1 cellular context compared by ENCODE assay signal in the genomic region with DNA sequence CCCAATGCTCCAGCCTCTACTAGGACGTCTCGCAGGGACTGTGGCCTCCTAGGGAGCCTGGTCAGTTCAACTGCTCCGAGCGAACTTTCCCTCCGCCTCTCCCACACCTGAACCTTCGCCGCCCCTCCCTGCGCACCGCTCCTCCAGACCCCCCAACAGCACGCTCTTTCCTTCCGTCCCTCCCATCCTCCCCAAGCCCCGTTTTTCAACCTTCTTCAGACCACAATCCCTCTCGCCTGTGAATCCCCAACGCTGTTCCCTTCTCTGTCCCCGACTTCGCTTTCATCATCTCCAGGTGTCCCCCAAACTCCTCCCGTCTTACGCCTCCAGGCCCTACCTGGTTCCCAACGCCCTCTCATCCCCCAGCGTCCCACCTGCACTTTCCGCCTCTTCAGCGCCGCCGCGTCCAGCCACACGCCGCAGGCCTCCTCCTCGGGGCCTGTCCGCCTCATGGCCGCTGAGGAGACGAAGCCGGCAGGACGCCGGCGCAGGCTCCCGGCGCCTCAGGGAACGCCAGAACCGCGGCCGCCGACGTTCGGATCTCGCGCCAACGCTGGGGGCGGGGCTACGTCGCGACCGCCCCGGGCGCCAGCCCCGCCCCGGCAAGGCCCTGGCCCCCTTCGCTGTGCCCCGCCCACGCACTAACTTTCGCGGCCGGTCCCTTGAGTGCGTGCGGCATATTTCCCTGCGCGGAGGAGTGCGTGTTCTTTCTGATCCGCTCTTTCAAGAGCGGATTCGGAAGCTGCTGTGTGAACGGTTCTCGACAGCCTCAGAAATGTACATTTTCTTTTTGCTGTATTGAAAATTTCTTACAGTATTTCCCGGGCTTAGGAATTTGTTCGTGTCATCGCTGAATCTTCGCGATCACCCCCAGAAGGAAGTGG.
TF ChIP-seq lines count a peak whose summit lies in the region.

Gene AUNIP, minus strand, starts transcription at position 552 of the 884 bp plus-strand sequence. Its CDS starts 100 bp downstream, at position 452.

TF ChIP-seq in HEK293, 187 proteins besides CTCF, POLR2A, EP300 and RAD21 (continued from another document and continues in another):
- TF ChIP-seq, protein P1, sequence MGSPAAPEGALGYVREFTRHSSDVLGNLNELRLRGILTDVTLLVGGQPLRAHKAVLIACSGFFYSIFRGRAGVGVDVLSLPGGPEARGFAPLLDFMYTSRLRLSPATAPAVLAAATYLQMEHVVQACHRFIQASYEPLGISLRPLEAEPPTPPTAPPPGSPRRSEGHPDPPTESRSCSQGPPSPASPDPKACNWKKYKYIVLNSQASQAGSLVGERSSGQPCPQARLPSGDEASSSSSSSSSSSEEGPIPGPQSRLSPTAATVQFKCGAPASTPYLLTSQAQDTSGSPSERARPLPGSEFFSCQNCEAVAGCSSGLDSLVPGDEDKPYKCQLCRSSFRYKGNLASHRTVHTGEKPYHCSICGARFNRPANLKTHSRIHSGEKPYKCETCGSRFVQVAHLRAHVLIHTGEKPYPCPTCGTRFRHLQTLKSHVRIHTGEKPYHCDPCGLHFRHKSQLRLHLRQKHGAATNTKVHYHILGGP (tag by site-specific recombination; IDR thresholded peaks at IDR 0.05): no peak
- TF ChIP-seq ZBTB7A (tag by site-specific recombination; IDR thresholded peaks at IDR 0.05; ENCODE audit: low read depth): peak; percentile 76
- TF ChIP-seq, protein P2, sequence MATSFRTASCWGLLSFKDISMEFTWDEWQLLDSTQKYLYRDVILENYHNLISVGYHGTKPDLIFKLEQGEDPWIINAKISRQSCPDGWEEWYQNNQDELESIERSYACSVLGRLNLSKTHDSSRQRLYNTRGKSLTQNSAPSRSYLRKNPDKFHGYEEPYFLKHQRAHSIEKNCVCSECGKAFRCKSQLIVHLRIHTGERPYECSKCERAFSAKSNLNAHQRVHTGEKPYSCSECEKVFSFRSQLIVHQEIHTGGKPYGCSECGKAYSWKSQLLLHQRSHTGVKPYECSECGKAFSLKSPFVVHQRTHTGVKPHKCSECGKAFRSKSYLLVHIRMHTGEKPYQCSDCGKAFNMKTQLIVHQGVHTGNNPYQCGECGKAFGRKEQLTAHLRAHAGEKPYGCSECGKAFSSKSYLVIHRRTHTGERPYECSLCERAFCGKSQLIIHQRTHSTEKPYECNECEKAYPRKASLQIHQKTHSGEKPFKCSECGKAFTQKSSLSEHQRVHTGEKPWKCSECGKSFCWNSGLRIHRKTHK (tag by site-specific recombination; IDR thresholded peaks at IDR 0.05): no peak
- TF ChIP-seq ZNF791 (tag by site-specific recombination; IDR thresholded peaks at IDR 0.05): no peak
- TF ChIP-seq ZBTB48 (tag by site-specific recombination; IDR thresholded peaks at IDR 0.05): peak; percentile 99
- TF ChIP-seq ZNF175 (tag by site-specific recombination; IDR thresholded peaks at IDR 0.05): no peak
- peak; percentile 95 for TF ChIP-seq ZNF239 (tag by site-specific recombination; IDR thresholded peaks at IDR 0.05)
- peak; percentile 89; the same call in 1 of the 2 replicates for TF ChIP-seq PBX3 (CRISPR knock-in tag; IDR thresholded peaks at IDR 0.05)
- TF ChIP-seq ZNF585B (tag by site-specific recombination; IDR thresholded peaks at IDR 0.05): no peak; the same call in 1 of the 2 replicates
- no peak for TF ChIP-seq GFI1B (tag by site-specific recombination; IDR thresholded peaks at IDR 0.05)
- TF ChIP-seq, protein P3, sequence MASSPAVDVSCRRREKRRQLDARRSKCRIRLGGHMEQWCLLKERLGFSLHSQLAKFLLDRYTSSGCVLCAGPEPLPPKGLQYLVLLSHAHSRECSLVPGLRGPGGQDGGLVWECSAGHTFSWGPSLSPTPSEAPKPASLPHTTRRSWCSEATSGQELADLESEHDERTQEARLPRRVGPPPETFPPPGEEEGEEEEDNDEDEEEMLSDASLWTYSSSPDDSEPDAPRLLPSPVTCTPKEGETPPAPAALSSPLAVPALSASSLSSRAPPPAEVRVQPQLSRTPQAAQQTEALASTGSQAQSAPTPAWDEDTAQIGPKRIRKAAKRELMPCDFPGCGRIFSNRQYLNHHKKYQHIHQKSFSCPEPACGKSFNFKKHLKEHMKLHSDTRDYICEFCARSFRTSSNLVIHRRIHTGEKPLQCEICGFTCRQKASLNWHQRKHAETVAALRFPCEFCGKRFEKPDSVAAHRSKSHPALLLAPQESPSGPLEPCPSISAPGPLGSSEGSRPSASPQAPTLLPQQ (tag by site-specific recombination; IDR thresholded peaks at IDR 0.05): peak; percentile 90
- TF ChIP-seq ZNF18 (tag by site-specific recombination; IDR thresholded peaks at IDR 0.05): peak; percentile 55; the same call in 1 of the 2 replicates
- peak; percentile 88 for TF ChIP-seq ZXDB (tag by site-specific recombination; IDR thresholded peaks at IDR 0.05)
- TF ChIP-seq GLIS1 (tag by site-specific recombination; IDR thresholded peaks at IDR 0.05): peak; percentile 66; the same call in 1 of the 2 replicates
- TF ChIP-seq, protein P4, sequence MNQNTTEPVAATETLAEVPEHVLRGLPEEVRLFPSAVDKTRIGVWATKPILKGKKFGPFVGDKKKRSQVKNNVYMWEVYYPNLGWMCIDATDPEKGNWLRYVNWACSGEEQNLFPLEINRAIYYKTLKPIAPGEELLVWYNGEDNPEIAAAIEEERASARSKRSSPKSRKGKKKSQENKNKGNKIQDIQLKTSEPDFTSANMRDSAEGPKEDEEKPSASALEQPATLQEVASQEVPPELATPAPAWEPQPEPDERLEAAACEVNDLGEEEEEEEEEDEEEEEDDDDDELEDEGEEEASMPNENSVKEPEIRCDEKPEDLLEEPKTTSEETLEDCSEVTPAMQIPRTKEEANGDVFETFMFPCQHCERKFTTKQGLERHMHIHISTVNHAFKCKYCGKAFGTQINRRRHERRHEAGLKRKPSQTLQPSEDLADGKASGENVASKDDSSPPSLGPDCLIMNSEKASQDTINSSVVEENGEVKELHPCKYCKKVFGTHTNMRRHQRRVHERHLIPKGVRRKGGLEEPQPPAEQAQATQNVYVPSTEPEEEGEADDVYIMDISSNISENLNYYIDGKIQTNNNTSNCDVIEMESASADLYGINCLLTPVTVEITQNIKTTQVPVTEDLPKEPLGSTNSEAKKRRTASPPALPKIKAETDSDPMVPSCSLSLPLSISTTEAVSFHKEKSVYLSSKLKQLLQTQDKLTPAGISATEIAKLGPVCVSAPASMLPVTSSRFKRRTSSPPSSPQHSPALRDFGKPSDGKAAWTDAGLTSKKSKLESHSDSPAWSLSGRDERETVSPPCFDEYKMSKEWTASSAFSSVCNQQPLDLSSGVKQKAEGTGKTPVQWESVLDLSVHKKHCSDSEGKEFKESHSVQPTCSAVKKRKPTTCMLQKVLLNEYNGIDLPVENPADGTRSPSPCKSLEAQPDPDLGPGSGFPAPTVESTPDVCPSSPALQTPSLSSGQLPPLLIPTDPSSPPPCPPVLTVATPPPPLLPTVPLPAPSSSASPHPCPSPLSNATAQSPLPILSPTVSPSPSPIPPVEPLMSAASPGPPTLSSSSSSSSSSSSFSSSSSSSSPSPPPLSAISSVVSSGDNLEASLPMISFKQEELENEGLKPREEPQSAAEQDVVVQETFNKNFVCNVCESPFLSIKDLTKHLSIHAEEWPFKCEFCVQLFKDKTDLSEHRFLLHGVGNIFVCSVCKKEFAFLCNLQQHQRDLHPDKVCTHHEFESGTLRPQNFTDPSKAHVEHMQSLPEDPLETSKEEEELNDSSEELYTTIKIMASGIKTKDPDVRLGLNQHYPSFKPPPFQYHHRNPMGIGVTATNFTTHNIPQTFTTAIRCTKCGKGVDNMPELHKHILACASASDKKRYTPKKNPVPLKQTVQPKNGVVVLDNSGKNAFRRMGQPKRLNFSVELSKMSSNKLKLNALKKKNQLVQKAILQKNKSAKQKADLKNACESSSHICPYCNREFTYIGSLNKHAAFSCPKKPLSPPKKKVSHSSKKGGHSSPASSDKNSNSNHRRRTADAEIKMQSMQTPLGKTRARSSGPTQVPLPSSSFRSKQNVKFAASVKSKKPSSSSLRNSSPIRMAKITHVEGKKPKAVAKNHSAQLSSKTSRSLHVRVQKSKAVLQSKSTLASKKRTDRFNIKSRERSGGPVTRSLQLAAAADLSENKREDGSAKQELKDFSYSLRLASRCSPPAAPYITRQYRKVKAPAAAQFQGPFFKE (tag by site-specific recombination; IDR thresholded peaks at IDR 0.05; ENCODE audit: borderline replicate concordance): peak; percentile 97; the same call in 1 of the 2 replicates
- TF ChIP-seq ZIC2 (tag by site-specific recombination; IDR thresholded peaks at IDR 0.05): peak; percentile 79
- no peak for TF ChIP-seq SETDB1 (IDR thresholded peaks at IDR 0.05; ENCODE audit: insufficient read length, low read length)
- TF ChIP-seq ZFP3 (tag by site-specific recombination; IDR thresholded peaks at IDR 0.05; ENCODE audit: low read depth): no peak
- no peak for TF ChIP-seq PRDM6 (tag by site-specific recombination; IDR thresholded peaks at IDR 0.05)
- TF ChIP-seq ZFP69B (tag by site-specific recombination; IDR thresholded peaks at IDR 0.05): peak; percentile 80
- peak; percentile 79 for TF ChIP-seq KLF9 (tag by site-specific recombination; IDR thresholded peaks at IDR 0.05; ENCODE audit: low read depth)
- TF ChIP-seq ZNF433 (tag by site-specific recombination; IDR thresholded peaks at IDR 0.05; ENCODE audit: low read depth): no peak
- no peak for TF ChIP-seq ZNF350 (tag by site-specific recombination; IDR thresholded peaks at IDR 0.05)
- peak; percentile 95; the same call in 1 of the 2 replicates for TF ChIP-seq ZNF391 (tag by site-specific recombination; IDR thresholded peaks at IDR 0.05; ENCODE audit: borderline replicate concordance, low read depth)
- TF ChIP-seq, protein P5, sequence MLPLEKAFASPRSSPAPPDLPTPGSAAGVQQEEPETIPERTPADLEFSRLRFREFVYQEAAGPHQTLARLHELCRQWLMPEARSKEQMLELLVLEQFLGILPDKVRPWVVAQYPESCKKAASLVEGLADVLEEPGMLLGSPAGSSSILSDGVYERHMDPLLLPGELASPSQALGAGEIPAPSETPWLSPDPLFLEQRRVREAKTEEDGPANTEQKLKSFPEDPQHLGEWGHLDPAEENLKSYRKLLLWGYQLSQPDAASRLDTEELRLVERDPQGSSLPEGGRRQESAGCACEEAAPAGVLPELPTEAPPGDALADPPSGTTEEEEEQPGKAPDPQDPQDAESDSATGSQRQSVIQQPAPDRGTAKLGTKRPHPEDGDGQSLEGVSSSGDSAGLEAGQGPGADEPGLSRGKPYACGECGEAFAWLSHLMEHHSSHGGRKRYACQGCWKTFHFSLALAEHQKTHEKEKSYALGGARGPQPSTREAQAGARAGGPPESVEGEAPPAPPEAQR (tag by site-specific recombination; IDR thresholded peaks at IDR 0.05): peak; percentile 42; the same call in 1 of the 2 replicates
- TF ChIP-seq ZNF223 (tag by site-specific recombination; IDR thresholded peaks at IDR 0.05): peak; percentile 32; the same call in 1 of the 2 replicates
- TF ChIP-seq PRDM1 (tag by site-specific recombination; IDR thresholded peaks at IDR 0.05): peak; percentile 74
- TF ChIP-seq BCL11A (tag by site-specific recombination; IDR thresholded peaks at IDR 0.05; ENCODE audit: low read depth): no peak
- no peak for TF ChIP-seq ZNF274 (IDR thresholded peaks at IDR 0.05; ENCODE audit: low read length)
- no peak for TF ChIP-seq ZNF274 (tag by site-specific recombination; IDR thresholded peaks at IDR 0.05; ENCODE audit: borderline replicate concordance)
- 0 out of 2 replicates have a peak, but pooled peaks have one; percentile 55 for TF ChIP-seq REPIN1 (tag by site-specific recombination; IDR thresholded peaks at IDR 0.05; ENCODE audit: low read depth)
- TF ChIP-seq ZBTB44 (tag by site-specific recombination; IDR thresholded peaks at IDR 0.05): peak; percentile 40; the same call in 1 of the 2 replicates
- peak; percentile 85 for TF ChIP-seq EGR2 (tag by site-specific recombination; IDR thresholded peaks at IDR 0.05; ENCODE audit: low read depth)
- 0 out of 2 replicates have a peak, but pooled peaks have one; percentile 14 for TF ChIP-seq HOXD13 (CRISPR knock-in tag; IDR thresholded peaks at IDR 0.05; ENCODE audit: borderline replicate concordance)
- TF ChIP-seq ZNF521 (tag by site-specific recombination; IDR thresholded peaks at IDR 0.05): no peak
- TF ChIP-seq RBAK (tag by site-specific recombination; IDR thresholded peaks at IDR 0.05): no peak
- TF ChIP-seq ZNF677 (tag by site-specific recombination; IDR thresholded peaks at IDR 0.05): no peak
